1 cellular context compared by ENCODE assay signal in the genomic region with DNA sequence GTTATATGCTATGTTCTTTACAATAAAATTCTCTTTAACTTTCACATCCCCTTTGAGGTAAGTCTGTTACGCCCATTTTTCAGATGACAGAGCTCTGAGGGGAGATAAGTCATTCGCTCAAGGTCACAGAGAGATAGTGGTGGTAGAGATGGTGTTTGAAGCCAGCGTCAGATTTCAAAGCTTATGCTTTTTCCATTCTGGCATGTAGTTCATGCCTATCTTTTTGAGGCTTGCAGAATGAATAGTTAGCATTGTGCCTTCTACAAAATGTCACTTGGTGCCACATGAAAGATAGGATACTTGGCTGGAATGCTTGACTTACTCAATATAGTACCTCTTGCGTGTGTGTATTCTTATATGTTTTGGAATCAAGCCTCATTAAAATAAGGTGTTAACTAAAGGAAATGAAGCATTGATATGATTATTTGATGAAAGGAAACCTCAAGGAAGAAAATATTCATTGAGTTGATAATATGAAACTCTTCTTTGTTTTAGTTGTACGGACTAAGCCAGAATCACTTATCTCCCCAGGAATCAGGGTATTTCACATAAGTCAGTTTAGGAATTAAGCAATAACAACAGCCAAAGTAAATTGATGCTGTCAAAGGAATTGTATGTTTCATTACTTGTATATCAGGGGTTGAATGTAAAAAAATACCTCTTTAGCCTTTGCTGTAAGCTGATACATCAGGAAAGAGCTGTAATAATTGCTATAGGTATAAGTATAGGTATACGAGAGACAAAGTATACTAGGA.
TF ChIP-seq lines count a peak whose summit lies in the region.

No MANE protein-coding gene starts in this region.

TF ChIP-seq in HepG2, 621 proteins besides CTCF, POLR2A, EP300 and RAD21 (continued from another document and continues in another):
- TF ChIP-seq CBX1 (IDR thresholded peaks at IDR 0.05; ENCODE audit: low read depth), result no peak
- TF ChIP-seq, protein P1, sequence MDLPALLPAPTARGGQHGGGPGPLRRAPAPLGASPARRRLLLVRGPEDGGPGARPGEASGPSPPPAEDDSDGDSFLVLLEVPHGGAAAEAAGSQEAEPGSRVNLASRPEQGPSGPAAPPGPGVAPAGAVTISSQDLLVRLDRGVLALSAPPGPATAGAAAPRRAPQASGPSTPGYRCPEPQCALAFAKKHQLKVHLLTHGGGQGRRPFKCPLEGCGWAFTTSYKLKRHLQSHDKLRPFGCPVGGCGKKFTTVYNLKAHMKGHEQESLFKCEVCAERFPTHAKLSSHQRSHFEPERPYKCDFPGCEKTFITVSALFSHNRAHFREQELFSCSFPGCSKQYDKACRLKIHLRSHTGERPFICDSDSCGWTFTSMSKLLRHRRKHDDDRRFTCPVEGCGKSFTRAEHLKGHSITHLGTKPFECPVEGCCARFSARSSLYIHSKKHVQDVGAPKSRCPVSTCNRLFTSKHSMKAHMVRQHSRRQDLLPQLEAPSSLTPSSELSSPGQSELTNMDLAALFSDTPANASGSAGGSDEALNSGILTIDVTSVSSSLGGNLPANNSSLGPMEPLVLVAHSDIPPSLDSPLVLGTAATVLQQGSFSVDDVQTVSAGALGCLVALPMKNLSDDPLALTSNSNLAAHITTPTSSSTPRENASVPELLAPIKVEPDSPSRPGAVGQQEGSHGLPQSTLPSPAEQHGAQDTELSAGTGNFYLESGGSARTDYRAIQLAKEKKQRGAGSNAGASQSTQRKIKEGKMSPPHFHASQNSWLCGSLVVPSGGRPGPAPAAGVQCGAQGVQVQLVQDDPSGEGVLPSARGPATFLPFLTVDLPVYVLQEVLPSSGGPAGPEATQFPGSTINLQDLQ (CRISPR knock-in tag; IDR thresholded peaks at IDR 0.05), result no peak
- 0 out of 2 replicates have a peak, but pooled peaks have one; percentile 12 for TF ChIP-seq GFI1 (CRISPR knock-in tag; IDR thresholded peaks at IDR 0.05; ENCODE audit: borderline replicate concordance)
- TF ChIP-seq NR2C2 (CRISPR knock-in tag; IDR thresholded peaks at IDR 0.05; ENCODE audit: borderline replicate concordance), result no peak
- TF ChIP-seq, protein P2, sequence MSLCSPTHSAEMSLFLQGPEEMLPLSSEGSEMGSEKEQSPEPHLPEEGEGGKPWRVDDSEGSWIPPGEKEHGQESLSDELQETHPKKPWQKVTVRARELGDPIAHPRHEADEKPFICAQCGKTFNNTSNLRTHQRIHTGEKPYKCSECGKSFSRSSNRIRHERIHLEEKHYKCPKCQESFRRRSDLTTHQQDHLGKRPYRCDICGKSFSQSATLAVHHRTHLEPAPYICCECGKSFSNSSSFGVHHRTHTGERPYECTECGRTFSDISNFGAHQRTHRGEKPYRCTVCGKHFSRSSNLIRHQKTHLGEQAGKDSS (CRISPR knock-in tag; IDR thresholded peaks at IDR 0.05; ENCODE audit: borderline replicate concordance, low read depth), result no peak
- TF ChIP-seq CBX5 (CRISPR knock-in tag; IDR thresholded peaks at IDR 0.05; ENCODE audit: borderline replicate concordance), result 0 out of 2 replicates have a peak, but pooled peaks have one; percentile 28
- TF ChIP-seq, protein P3, sequence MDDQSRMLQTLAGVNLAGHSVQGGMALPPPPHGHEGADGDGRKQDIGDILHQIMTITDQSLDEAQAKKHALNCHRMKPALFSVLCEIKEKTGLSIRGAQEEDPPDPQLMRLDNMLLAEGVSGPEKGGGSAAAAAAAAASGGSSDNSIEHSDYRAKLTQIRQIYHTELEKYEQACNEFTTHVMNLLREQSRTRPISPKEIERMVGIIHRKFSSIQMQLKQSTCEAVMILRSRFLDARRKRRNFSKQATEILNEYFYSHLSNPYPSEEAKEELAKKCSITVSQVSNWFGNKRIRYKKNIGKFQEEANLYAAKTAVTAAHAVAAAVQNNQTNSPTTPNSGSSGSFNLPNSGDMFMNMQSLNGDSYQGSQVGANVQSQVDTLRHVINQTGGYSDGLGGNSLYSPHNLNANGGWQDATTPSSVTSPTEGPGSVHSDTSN (CRISPR knock-in tag; IDR thresholded peaks at IDR 0.05; ENCODE audit: borderline replicate concordance), result no peak
- TF ChIP-seq, protein P4, sequence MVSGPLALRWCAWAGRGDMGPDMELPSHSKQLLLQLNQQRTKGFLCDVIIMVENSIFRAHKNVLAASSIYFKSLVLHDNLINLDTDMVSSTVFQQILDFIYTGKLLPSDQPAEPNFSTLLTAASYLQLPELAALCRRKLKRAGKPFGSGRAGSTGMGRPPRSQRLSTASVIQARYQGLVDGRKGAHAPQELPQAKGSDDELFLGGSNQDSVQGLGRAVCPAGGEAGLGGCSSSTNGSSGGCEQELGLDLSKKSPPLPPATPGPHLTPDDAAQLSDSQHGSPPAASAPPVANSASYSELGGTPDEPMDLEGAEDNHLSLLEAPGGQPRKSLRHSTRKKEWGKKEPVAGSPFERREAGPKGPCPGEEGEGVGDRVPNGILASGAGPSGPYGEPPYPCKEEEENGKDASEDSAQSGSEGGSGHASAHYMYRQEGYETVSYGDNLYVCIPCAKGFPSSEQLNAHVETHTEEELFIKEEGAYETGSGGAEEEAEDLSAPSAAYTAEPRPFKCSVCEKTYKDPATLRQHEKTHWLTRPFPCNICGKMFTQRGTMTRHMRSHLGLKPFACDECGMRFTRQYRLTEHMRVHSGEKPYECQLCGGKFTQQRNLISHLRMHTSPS (CRISPR knock-in tag; IDR thresholded peaks at IDR 0.05; ENCODE audit: low read depth), result 0 out of 2 replicates have a peak, but pooled peaks have one; percentile 16
- TF ChIP-seq SALL2 (CRISPR knock-in tag; IDR thresholded peaks at IDR 0.05), result no peak
- no peak for TF ChIP-seq KDM5A (IDR thresholded peaks at IDR 0.05; ENCODE audit: borderline replicate concordance, low read length)
- TF ChIP-seq ZNF850 (CRISPR knock-in tag; conservative IDR thresholded peaks at IDR 0.05), result no peak
- TF ChIP-seq ZEB1 (IDR thresholded peaks at IDR 0.05; ENCODE audit: insufficient replicate concordance, low read depth), result no peak
- TF ChIP-seq ZNF607 (CRISPR knock-in tag; IDR thresholded peaks at IDR 0.05; ENCODE audit: borderline replicate concordance), result no peak
- TF ChIP-seq, protein P5, sequence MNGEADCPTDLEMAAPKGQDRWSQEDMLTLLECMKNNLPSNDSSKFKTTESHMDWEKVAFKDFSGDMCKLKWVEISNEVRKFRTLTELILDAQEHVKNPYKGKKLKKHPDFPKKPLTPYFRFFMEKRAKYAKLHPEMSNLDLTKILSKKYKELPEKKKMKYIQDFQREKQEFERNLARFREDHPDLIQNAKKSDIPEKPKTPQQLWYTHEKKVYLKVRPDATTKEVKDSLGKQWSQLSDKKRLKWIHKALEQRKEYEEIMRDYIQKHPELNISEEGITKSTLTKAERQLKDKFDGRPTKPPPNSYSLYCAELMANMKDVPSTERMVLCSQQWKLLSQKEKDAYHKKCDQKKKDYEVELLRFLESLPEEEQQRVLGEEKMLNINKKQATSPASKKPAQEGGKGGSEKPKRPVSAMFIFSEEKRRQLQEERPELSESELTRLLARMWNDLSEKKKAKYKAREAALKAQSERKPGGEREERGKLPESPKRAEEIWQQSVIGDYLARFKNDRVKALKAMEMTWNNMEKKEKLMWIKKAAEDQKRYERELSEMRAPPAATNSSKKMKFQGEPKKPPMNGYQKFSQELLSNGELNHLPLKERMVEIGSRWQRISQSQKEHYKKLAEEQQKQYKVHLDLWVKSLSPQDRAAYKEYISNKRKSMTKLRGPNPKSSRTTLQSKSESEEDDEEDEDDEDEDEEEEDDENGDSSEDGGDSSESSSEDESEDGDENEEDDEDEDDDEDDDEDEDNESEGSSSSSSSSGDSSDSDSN (CRISPR knock-in tag; IDR thresholded peaks at IDR 0.05), result no peak
- no peak for TF ChIP-seq ZNF256 (CRISPR knock-in tag; conservative IDR thresholded peaks at IDR 0.05)
- TF ChIP-seq ZNF577 (CRISPR knock-in tag; IDR thresholded peaks at IDR 0.05; ENCODE audit: borderline replicate concordance, low read depth), result no peak
- TF ChIP-seq, protein P6, sequence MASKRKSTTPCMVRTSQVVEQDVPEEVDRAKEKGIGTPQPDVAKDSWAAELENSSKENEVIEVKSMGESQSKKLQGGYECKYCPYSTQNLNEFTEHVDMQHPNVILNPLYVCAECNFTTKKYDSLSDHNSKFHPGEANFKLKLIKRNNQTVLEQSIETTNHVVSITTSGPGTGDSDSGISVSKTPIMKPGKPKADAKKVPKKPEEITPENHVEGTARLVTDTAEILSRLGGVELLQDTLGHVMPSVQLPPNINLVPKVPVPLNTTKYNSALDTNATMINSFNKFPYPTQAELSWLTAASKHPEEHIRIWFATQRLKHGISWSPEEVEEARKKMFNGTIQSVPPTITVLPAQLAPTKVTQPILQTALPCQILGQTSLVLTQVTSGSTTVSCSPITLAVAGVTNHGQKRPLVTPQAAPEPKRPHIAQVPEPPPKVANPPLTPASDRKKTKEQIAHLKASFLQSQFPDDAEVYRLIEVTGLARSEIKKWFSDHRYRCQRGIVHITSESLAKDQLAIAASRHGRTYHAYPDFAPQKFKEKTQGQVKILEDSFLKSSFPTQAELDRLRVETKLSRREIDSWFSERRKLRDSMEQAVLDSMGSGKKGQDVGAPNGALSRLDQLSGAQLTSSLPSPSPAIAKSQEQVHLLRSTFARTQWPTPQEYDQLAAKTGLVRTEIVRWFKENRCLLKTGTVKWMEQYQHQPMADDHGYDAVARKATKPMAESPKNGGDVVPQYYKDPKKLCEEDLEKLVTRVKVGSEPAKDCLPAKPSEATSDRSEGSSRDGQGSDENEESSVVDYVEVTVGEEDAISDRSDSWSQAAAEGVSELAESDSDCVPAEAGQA (IDR thresholded peaks at IDR 0.05; ENCODE audit: low read depth), result no peak
- TF ChIP-seq, protein P6 (CRISPR knock-in tag; IDR thresholded peaks at IDR 0.05; ENCODE audit: borderline replicate concordance), result no peak
- TF ChIP-seq SP2 (CRISPR knock-in tag; IDR thresholded peaks at IDR 0.05), result no peak
- TF ChIP-seq GTF2F1 (IDR thresholded peaks at IDR 0.05; ENCODE audit: low read length), result no peak
- TF ChIP-seq CHD2 (IDR thresholded peaks at IDR 0.05; ENCODE audit: low read depth, low read length), result no peak
- no peak for TF ChIP-seq ZNF10 (CRISPR knock-in tag; IDR thresholded peaks at IDR 0.05; ENCODE audit: borderline replicate concordance, low read depth)
- no peak for TF ChIP-seq ZBTB8A (CRISPR knock-in tag; IDR thresholded peaks at IDR 0.05; ENCODE audit: borderline replicate concordance, low read depth)
- TF ChIP-seq GABPB1 (CRISPR knock-in tag; IDR thresholded peaks at IDR 0.05), result no peak
- peak; percentile 99 for TF ChIP-seq RCOR2 (CRISPR knock-in tag; IDR thresholded peaks at IDR 0.05)
- TF ChIP-seq CREM (IDR thresholded peaks at IDR 0.05), result peak; percentile 73
- TF ChIP-seq CREM (CRISPR knock-in tag; IDR thresholded peaks at IDR 0.05), result no peak
- no peak for TF ChIP-seq ZNF737 (CRISPR knock-in tag; IDR thresholded peaks at IDR 0.05; ENCODE audit: borderline replicate concordance)
- peak; percentile 62; the same call in 1 of the 2 replicates for TF ChIP-seq ZBTB7B (CRISPR knock-in tag; IDR thresholded peaks at IDR 0.05)
- TF ChIP-seq, protein P7, sequence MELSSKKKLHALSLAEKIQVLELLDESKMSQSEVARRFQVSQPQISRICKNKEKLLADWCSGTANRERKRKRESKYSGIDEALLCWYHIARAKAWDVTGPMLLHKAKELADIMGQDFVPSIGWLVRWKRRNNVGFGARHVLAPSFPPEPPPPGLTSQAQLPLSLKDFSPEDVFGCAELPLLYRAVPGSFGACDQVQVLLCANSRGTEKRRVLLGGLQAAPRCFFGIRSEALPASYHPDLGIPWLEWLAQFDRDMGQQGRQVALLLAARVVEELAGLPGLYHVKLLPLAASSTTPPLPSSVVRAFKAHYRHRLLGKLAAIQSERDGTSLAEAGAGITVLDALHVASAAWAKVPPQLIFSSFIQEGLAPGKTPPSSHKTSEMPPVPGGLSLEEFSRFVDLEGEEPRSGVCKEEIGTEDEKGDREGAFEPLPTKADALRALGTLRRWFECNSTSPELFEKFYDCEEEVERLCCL (CRISPR knock-in tag; IDR thresholded peaks at IDR 0.05; ENCODE audit: borderline replicate concordance), result no peak
- no peak for TF ChIP-seq FOXP1 (IDR thresholded peaks at IDR 0.05)
- no peak for TF ChIP-seq FOXP1 (CRISPR knock-in tag; IDR thresholded peaks at IDR 0.05)
- no peak for TF ChIP-seq ZNF17 (CRISPR knock-in tag; IDR thresholded peaks at IDR 0.05)
- TF ChIP-seq CHCHD3 (CRISPR knock-in tag; IDR thresholded peaks at IDR 0.05), result no peak
- peak; percentile 88 for TF ChIP-seq MED1 (CRISPR knock-in tag; IDR thresholded peaks at IDR 0.05)
- TF ChIP-seq, protein P8, sequence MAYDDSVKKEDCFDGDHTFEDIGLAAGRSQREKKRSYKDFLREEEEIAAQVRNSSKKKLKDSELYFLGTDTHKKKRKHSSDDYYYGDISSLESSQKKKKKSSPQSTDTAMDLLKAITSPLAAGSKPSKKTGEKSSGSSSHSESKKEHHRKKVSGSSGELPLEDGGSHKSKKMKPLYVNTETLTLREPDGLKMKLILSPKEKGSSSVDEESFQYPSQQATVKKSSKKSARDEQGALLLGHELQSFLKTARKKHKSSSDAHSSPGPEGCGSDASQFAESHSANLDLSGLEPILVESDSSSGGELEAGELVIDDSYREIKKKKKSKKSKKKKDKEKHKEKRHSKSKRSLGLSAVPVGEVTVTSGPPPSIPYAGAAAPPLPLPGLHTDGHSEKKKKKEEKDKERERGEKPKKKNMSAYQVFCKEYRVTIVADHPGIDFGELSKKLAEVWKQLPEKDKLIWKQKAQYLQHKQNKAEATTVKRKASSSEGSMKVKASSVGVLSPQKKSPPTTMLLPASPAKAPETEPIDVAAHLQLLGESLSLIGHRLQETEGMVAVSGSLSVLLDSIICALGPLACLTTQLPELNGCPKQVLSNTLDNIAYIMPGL (CRISPR knock-in tag; IDR thresholded peaks at IDR 0.05; ENCODE audit: borderline replicate concordance in 1 of 2, low read depth in 1 of 2), result no peak; a peak in 1 of 4 replicates
- no peak; the same call in 1 of the 2 replicates for TF ChIP-seq PHF8 (CRISPR knock-in tag; IDR thresholded peaks at IDR 0.05)
- no peak for TF ChIP-seq ZFX (CRISPR knock-in tag; IDR thresholded peaks at IDR 0.05; ENCODE audit: low read depth)
- TF ChIP-seq KLF11 (CRISPR knock-in tag; IDR thresholded peaks at IDR 0.05), result no peak
- no peak for TF ChIP-seq ZSCAN21 (CRISPR knock-in tag; IDR thresholded peaks at IDR 0.05; ENCODE audit: borderline replicate concordance)
- TF ChIP-seq SMARCE1 (IDR thresholded peaks at IDR 0.05; ENCODE audit: borderline replicate concordance), result no peak
- no peak for TF ChIP-seq ZFYVE20 (CRISPR knock-in tag; IDR thresholded peaks at IDR 0.05; ENCODE audit: borderline replicate concordance, low read depth)
- TF ChIP-seq ARNT (IDR thresholded peaks at IDR 0.05), result no peak
- TF ChIP-seq MTA1 (CRISPR knock-in tag; IDR thresholded peaks at IDR 0.05; ENCODE audit: borderline replicate concordance), result no peak
- TF ChIP-seq ZNF781 (CRISPR knock-in tag; IDR thresholded peaks at IDR 0.05; ENCODE audit: borderline replicate concordance, not compliant biosample characterization), result no peak
